In the genomic region with DNA sequence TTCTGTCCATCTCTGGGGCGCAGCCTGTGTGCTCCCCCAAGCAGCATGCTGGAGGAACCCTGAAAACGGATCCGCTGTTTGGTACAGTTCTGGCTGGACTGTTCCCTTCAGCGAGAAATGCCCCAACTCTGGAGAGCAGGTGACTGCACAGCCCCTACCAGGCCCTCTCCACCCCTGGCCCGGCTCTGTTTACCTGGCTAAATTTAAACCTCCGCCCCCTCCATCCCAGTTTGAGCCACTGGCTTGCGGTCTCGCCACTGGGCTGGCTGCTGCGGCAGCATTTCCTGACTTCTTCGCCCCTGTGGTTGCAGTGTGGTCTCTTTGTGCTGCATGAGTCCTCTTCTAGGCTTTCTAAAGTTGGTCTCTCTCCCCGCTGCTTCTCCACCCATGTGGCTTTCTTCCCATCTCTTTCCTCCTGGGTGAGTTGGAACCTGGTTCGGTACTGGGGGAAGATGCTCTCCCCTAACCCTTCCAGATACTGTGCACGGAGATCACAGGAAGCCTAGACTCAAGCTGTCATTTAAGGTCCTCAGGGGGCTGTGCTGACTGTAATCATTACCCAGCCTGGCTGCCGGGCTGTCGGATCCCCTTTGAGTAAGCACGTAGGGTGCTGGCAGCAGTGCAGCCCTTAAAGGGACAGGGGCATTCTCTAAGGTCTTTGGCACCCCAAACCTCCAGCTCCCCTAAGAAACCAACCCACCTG, we compare ENCODE assay signal across 8 cellular contexts.
A peak's percentile ranks its signal among the peaks of the same experiment; 100 is the strongest.
DNase-seq lines count a peak whose midpoint lies in the region; ATAC-seq and TF ChIP-seq lines count a peak whose summit lies in the region.

No MANE protein-coding gene starts in this region.

- H3K27me3 Mint-ChIP-seq in activated T-cell treated with anti-CD3 and anti-CD28 coated beads, Interleukin-2, amount 50 U/mL, for 4 hours (ENCODE audit: low read depth): peaks cover 66% of the 10 kb centered on the region
- H3K27me3 Mint-ChIP-seq in nephron progenitor cell (ENCODE audit: low read depth, poor library complexity): peaks cover 67% of the 10 kb centered on the region

- peak; percentile 33 for ATAC-seq in GM21360 (IDR thresholded peaks at IDR 0.05; ENCODE audit: unreplicated experiment)
- peak; percentile 73 to 79 for ATAC-seq in activated T-cell treated with anti-CD3 and anti-CD28 coated beads, Interleukin-2, amount 50 U/mL, for 4 hours

- H3K4me3 Mint-ChIP-seq in activated T-cell treated with anti-CD3 and anti-CD28 coated beads, Interleukin-2, amount 50 U/mL, for 4 hours: peak overlapping the region; percentile 75
- H3K4me3 Mint-ChIP-seq in nephron progenitor cell: peak overlapping the region; percentile 70

- no peaks in the 10 kb centered on the region for H3K27me3 ChIP-seq in HAP-1 (ENCODE audit: low read depth)

- in situ Hi-C loops in HAP-1 (cut with MboI; ENCODE audit: low sequenced_read_pairs): no loop called here

- H3K9me3 ChIP-seq in HAP-1: no peaks in the 10 kb centered on the region

- DNase-seq in GM12865 (ENCODE audit: low read depth) (peak; percentile 86), HT1080 (ENCODE audit: low read depth) (peak; percentile 53), nephron progenitor cell (no peak), NOMO-1 (lab: John Stamatoyannopoulos, UW; ENCODE audit: unreplicated experiment in 2 of 2) (no peak), NCI-H1092 treated with DMSO at 0.1 percent for 48 hours (lab: John Stamatoyannopoulos, UW) (no peak), HAP-1 (ENCODE audit: low spot score in 2 of 2) (no peak)
- DNase-seq in activated T-cell treated with anti-CD3 and anti-CD28 coated beads, Interleukin-2, amount 50 U/mL, for 4 hours: no peak

- H3K4me3 ChIP-seq in GM12865 (ENCODE audit: low read depth, low read length) (peak overlapping the region; percentile 66), HAP-1 (no peak overlapping the region)

- no peak overlapping the region for H3K27ac Mint-ChIP-seq in nephron progenitor cell

- no peaks in the 10 kb centered on the region for H3K36me3 ChIP-seq in HAP-1 (replicated peaks)

- H3K4me1 Mint-ChIP-seq in activated T-cell treated with anti-CD3 and anti-CD28 coated beads, Interleukin-2, amount 50 U/mL, for 4 hours (ENCODE audit: low read depth): peaks cover 30% of the 10 kb centered on the region
- peaks cover 54% of the 10 kb centered on the region for H3K4me1 Mint-ChIP-seq in nephron progenitor cell

- H3K9me3 Mint-ChIP-seq in activated T-cell treated with anti-CD3 and anti-CD28 coated beads, Interleukin-2, amount 50 U/mL, for 4 hours: no peaks in the 10 kb centered on the region
- H3K9me3 Mint-ChIP-seq in nephron progenitor cell: no peaks in the 10 kb centered on the region

- no peaks in the 10 kb centered on the region for H3K36me3 Mint-ChIP-seq in activated T-cell treated with anti-CD3 and anti-CD28 coated beads, Interleukin-2, amount 50 U/mL, for 4 hours (ENCODE audit: insufficient read depth)
- H3K36me3 Mint-ChIP-seq in nephron progenitor cell (ENCODE audit: low read depth): peaks cover 20% of the 10 kb centered on the region

- peaks cover 8% of the 10 kb centered on the region; the same call in 1 of the 2 replicates for H3K4me1 ChIP-seq in HAP-1

- no peak for TF ChIP-seq CTCF in GM12865 (IDR thresholded peaks at IDR 0.05; ENCODE audit: insufficient read depth, low read depth, low read length, missing control alignments)
- TF ChIP-seq CTCF in nephron progenitor cell (IDR thresholded peaks at IDR 0.05): no peak

Comparison
In these comparisons a context has a peak if more than half of its experiments do, and no peak if none do; other contexts are left out.
1. DNase-seq: peak in GM12865 (single experiment) and HT1080 (single experiment); none in activated T-cell treated with anti-CD3 and anti-CD28 coated beads, Interleukin-2, amount 50 U/mL, for 4 hours (single experiment), nephron progenitor cell (single experiment), NOMO-1 (0 of 2), NCI-H1092 treated with DMSO at 0.1 percent for 48 hours (single experiment) and HAP-1 (0 of 2).